In the genomic region with DNA sequence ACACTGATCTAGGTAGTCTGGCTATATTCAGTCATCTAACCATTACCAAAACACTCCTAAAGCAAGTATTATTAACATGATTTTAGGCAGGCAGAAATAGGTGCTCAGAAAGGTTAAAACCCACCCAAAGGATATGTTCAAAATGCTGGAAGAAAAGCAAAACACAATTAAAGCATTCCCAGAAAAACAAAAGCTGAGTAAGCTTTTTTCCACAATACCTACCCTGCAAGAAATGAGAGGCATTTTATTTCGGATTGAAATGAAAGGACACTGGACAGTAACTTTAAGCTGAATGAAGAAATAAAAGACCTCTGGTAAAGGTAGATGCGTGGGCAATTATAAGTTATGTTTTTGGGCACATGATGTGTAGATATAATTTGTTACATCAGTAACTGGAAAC, we compare ENCODE assay signal across 41 cellular contexts. TPM values are rescaled to one million over a fixed set of nuclear protein-coding genes. Genes with fewer than 3 reads are reported as not detected.
"Had no signal": no experiment of that assay in that cellular context is flagged by ENCODE, and none has a peak within 500 bp of the region (broad histone marks: within the 10 kb centered on the region; RNA-seq: fewer than 3 reads in every experiment).

No MANE protein-coding gene starts in this region.

- H3K27me3 Mint-ChIP-seq: activated B cell treated with CpG ODN at 0.5 μM for 24 hours; activated CD4-positive, alpha-beta memory T cell treated with anti-CD3 and anti-CD28 coated beads for 36 hours; activated naive CD8-positive, alpha-beta T cell treated with anti-CD3 and anti-CD28 coated beads for 36 hours; central memory CD8-positive, alpha-beta T cell had no signal

- H3K36me3 Mint-ChIP-seq: activated CD4-positive, alpha-beta memory T cell treated with anti-CD3 and anti-CD28 coated beads for 36 hours; activated naive CD4-positive, alpha-beta T cell treated with anti-CD3 and anti-CD28 coated beads, Interleukin-2, amount 50 U/mL, for 72 hours; activated naive CD8-positive, alpha-beta T cell treated with anti-CD3 and anti-CD28 coated beads for 36 hours had no signal

- H3K27me3 ChIP-seq: adrenal gland, body of pancreas, brain microvascular endothelial cell, cardiac muscle cell had no signal

- H3K9me3 ChIP-seq: body of pancreas had no signal

- H3K4me3 ChIP-seq: adrenal gland, body of pancreas, cardiac muscle cell had no signal

- H3K27ac Mint-ChIP-seq: activated B cell treated with CpG ODN at 0.5 μM for 24 hours; activated CD4-positive, alpha-beta memory T cell treated with anti-CD3 and anti-CD28 coated beads for 36 hours; activated CD4-positive, alpha-beta T cell treated with anti-CD3 and anti-CD28 coated beads, Interleukin-2, amount 10 ng/mL, durations not matched to agents 24 days and 14 days; activated CD8-positive, alpha-beta T cell treated with anti-CD3 and anti-CD28 coated beads for 36 hours; activated naive CD4-positive, alpha-beta T cell treated with anti-CD3 and anti-CD28 coated beads for 36 hours; activated naive CD4-positive, alpha-beta T cell treated with anti-CD3 and anti-CD28 coated beads, Interleukin-2, amount 50 U/mL, for 72 hours; activated naive CD8-positive, alpha-beta T cell treated with anti-CD3 and anti-CD28 coated beads for 36 hours; activated T-cell treated with anti-CD3 and anti-CD28 coated beads, Interleukin-2, amount 50 U/mL, for 72 hours; activated T-helper 1 cell treated with anti-CD3 and anti-CD28 coated beads, Interleukin-12 subunit alpha, Interleukin-12 subunit beta, Interleukin-2, Interleukin-4 antibody, amounts not matched to agents 30 ng/mL and 10 ng/mL and 1 ng/mL, durations not matched to agents 14 hours and 24 hours and 36 hours; activated T-helper 17 cell treated with anti-CD3 and anti-CD28 coated beads, Interleukin-2, amount 50 U/mL, for 72 hours; T-helper 1 cell treated with Interleukin-12 subunit alpha and Interleukin-12 subunit beta and Interleukin-4 antibody, amounts not matched to agents 30 μg/mL and 1 μg/mL, for 36 hours; T-helper 2 cell treated with Interferon-gamma antibody and Interleukin-4, amounts not matched to agents 5 μg/mL and 100 μg/mL, for 36 hours had no signal

- H3K4me3 Mint-ChIP-seq: activated B cell treated with CpG ODN at 0.5 μM for 24 hours; activated CD4-positive, alpha-beta memory T cell treated with anti-CD3 and anti-CD28 coated beads for 36 hours; activated CD4-positive, alpha-beta T cell treated with anti-CD3 and anti-CD28 coated beads, Interleukin-2, amount 10 ng/mL, durations not matched to agents 24 days and 14 days; activated CD8-positive, alpha-beta T cell treated with anti-CD3 and anti-CD28 coated beads for 36 hours; activated naive CD4-positive, alpha-beta T cell treated with anti-CD3 and anti-CD28 coated beads for 36 hours; activated naive CD8-positive, alpha-beta T cell treated with anti-CD3 and anti-CD28 coated beads for 36 hours; activated T-cell treated with anti-CD3 and anti-CD28 coated beads, Interleukin-2, amount 50 U/mL, for 4 hours; activated T-cell treated with anti-CD3 and anti-CD28 coated beads, Interleukin-2, amount 50 U/mL, for 72 hours; activated T-helper 1 cell treated with anti-CD3 and anti-CD28 coated beads, Interleukin-12 subunit alpha, Interleukin-12 subunit beta, Interleukin-2, Interleukin-4 antibody, amounts not matched to agents 30 ng/mL and 10 ng/mL and 1 ng/mL, durations not matched to agents 14 hours and 24 hours and 36 hours; activated T-helper 17 cell treated with anti-CD3 and anti-CD28 coated beads, Interleukin-2, amount 50 U/mL, for 72 hours; central memory CD8-positive, alpha-beta T cell; T-helper 1 cell treated with Interleukin-12 subunit alpha and Interleukin-12 subunit beta and Interleukin-4 antibody, amounts not matched to agents 30 μg/mL and 1 μg/mL, for 36 hours; T-helper 2 cell treated with Interferon-gamma antibody and Interleukin-4, amounts not matched to agents 5 μg/mL and 100 μg/mL, for 36 hours had no signal

- H3K36me3 ChIP-seq: adrenal gland, brain microvascular endothelial cell, cardiac muscle cell had no signal

- DNase-seq: activated B cell treated with CpG ODN at 0.5 μM for 24 hours; activated CD4-positive, alpha-beta memory T cell treated with anti-CD3 and anti-CD28 coated beads for 36 hours; activated CD4-positive, alpha-beta T cell treated with anti-CD3 and anti-CD28 coated beads for 4 hours; activated CD4-positive, alpha-beta T cell treated with anti-CD3 and anti-CD28 coated beads, Interleukin-2, amount 50 U/mL, for 1 hour; activated CD4-positive, alpha-beta T cell treated with anti-CD3 and anti-CD28 coated beads, Interleukin-2, amount 50 U/mL, for 4 hours; activated CD4-positive, CD25-positive, alpha-beta regulatory T cell treated with anti-CD3 and anti-CD28 coated beads, Interleukin-2, amount 50 U/mL, for 72 hours; activated CD8-positive, alpha-beta memory T cell treated with anti-CD3 and anti-CD28 coated beads, Interleukin-2, amount 50 U/mL, for 4 hours; activated CD8-positive, alpha-beta T cell treated with anti-CD3 and anti-CD28 coated beads for 36 hours; activated effector memory CD4-positive, alpha-beta T cell treated with anti-CD3 and anti-CD28 coated beads, Interleukin-2, amount 50 U/mL, for 16 hours; activated gamma-delta T cell treated with Interleukin-2 at 50 U/mL for 16 hours; activated naive CD4-positive, alpha-beta T cell; activated naive CD4-positive, alpha-beta T cell treated with anti-CD3 and anti-CD28 coated beads for 36 hours; activated naive CD4-positive, alpha-beta T cell treated with anti-CD3 and anti-CD28 coated beads, Interleukin-2, amount 50 U/mL, for 16 hours; activated naive CD8-positive, alpha-beta T cell treated with anti-CD3 and anti-CD28 coated beads for 36 hours; activated T-cell treated with anti-CD3 and anti-CD28 coated beads for 4 hours; activated T-cell treated with anti-CD3 and anti-CD28 coated beads, Interleukin-2, amount 50 U/mL, for 1 hour; activated T-cell treated with anti-CD3 and anti-CD28 coated beads, Interleukin-2, amount 50 U/mL, for 4 hours; activated T-cell treated with anti-CD3 and anti-CD28 coated beads, Interleukin-2, amount 50 U/mL, for 72 hours; amniotic stem cell; aorta; body of pancreas; brain microvascular endothelial cell; caudate nucleus; cerebellar nuclear complex; T-helper 2 cell; T-helper 9 cell had no signal

- ATAC-seq: activated CD8-positive, alpha-beta T cell treated with anti-CD3 and anti-CD28 coated beads for 36 hours; activated naive CD4-positive, alpha-beta T cell treated with anti-CD3 and anti-CD28 coated beads, Interleukin-2, amount 50 U/mL, for 72 hours; activated T-cell treated with anti-CD3 and anti-CD28 coated beads, Interleukin-2, amount 50 U/mL, for 4 hours; activated T-cell treated with anti-CD3 and anti-CD28 coated beads, Interleukin-2, amount 50 U/mL, for 72 hours; activated T-helper 17 cell treated with anti-CD3 and anti-CD28 coated beads, Interleukin-2, amount 50 U/mL, for 72 hours; body of pancreas had no signal

- H3K4me1 Mint-ChIP-seq: activated B cell treated with CpG ODN at 0.5 μM for 24 hours; activated CD4-positive, alpha-beta T cell treated with anti-CD3 and anti-CD28 coated beads, Interleukin-2, amount 10 ng/mL, durations not matched to agents 24 days and 14 days; activated naive CD8-positive, alpha-beta T cell treated with anti-CD3 and anti-CD28 coated beads for 36 hours; central memory CD8-positive, alpha-beta T cell had no signal

- H3K9me3 Mint-ChIP-seq: activated CD4-positive, alpha-beta memory T cell treated with anti-CD3 and anti-CD28 coated beads for 36 hours; activated CD4-positive, alpha-beta T cell treated with anti-CD3 and anti-CD28 coated beads, Interleukin-2, amount 10 ng/mL, durations not matched to agents 24 days and 14 days; activated CD8-positive, alpha-beta T cell treated with anti-CD3 and anti-CD28 coated beads for 36 hours; activated naive CD4-positive, alpha-beta T cell treated with anti-CD3 and anti-CD28 coated beads, Interleukin-2, amount 50 U/mL, for 72 hours; activated T-helper 1 cell treated with anti-CD3 and anti-CD28 coated beads, Interleukin-12 subunit alpha, Interleukin-12 subunit beta, Interleukin-2, Interleukin-4 antibody, amounts not matched to agents 30 ng/mL and 10 ng/mL and 1 ng/mL, durations not matched to agents 14 hours and 24 hours and 36 hours; central memory CD8-positive, alpha-beta T cell; T-helper 1 cell treated with Interleukin-12 subunit alpha and Interleukin-12 subunit beta and Interleukin-4 antibody, amounts not matched to agents 30 μg/mL and 1 μg/mL, for 36 hours; T-helper 2 cell treated with Interferon-gamma antibody and Interleukin-4, amounts not matched to agents 5 μg/mL and 100 μg/mL, for 36 hours had no signal

- H3K4me1 ChIP-seq: adrenal gland, body of pancreas had no signal

- H3K27ac ChIP-seq: adrenal gland, body of pancreas, brain microvascular endothelial cell, cardiac muscle cell, VCaP had no signal

- FAIRE-seq: astrocyte, bronchial epithelial cell, TTC549 had no signal

RNA-seq across cellular contexts. Expression of a gene that starts 8.2 kb away (rescaled TPM):
- total RNA-seq: activated B cell treated with CpG ODN at 0.5 μM for 24 hours; activated CD4-positive, alpha-beta memory T cell treated with anti-CD3 and anti-CD28 coated beads for 36 hours; activated CD4-positive, alpha-beta T cell treated with anti-CD3 and anti-CD28 coated beads, Interleukin-2, amount 10 ng/mL, durations not matched to agents 24 days and 14 days; activated CD8-positive, alpha-beta memory T cell treated with anti-CD3 and anti-CD28 coated beads for 36 hours; activated CD8-positive, alpha-beta T cell treated with anti-CD3 and anti-CD28 coated beads for 36 hours; activated naive CD4-positive, alpha-beta T cell treated with anti-CD3 and anti-CD28 coated beads for 36 hours; activated naive CD4-positive, alpha-beta T cell treated with anti-CD3 and anti-CD28 coated beads, Interleukin-2, amount 50 U/mL, for 72 hours; activated naive CD8-positive, alpha-beta T cell treated with anti-CD3 and anti-CD28 coated beads for 36 hours; activated T-cell treated with anti-CD3 and anti-CD28 coated beads, Interleukin-2, amount 50 U/mL, for 4 hours; activated T-cell treated with anti-CD3 and anti-CD28 coated beads, Interleukin-2, amount 50 U/mL, for 72 hours; activated T-helper 1 cell treated with anti-CD3 and anti-CD28 coated beads, Interleukin-12 subunit alpha, Interleukin-12 subunit beta, Interleukin-2, Interleukin-4 antibody, amounts not matched to agents 30 ng/mL and 10 ng/mL and 1 ng/mL, durations not matched to agents 14 hours and 24 hours and 36 hours; adrenal gland; aorta; astrocyte; bronchial epithelial cell; cardiac muscle cell; chondrocyte had no signal
- polyA plus RNA-seq: aorta had no signal

RNA-seq across cellular contexts. Expression of a gene that starts 21.8 kb away (rescaled TPM):
- total RNA-seq: activated B cell treated with CpG ODN at 0.5 μM for 24 hours; activated CD4-positive, alpha-beta memory T cell treated with anti-CD3 and anti-CD28 coated beads for 36 hours; activated CD4-positive, alpha-beta T cell treated with anti-CD3 and anti-CD28 coated beads, Interleukin-2, amount 10 ng/mL, durations not matched to agents 24 days and 14 days; activated CD8-positive, alpha-beta memory T cell treated with anti-CD3 and anti-CD28 coated beads for 36 hours; activated CD8-positive, alpha-beta T cell treated with anti-CD3 and anti-CD28 coated beads for 36 hours; activated naive CD4-positive, alpha-beta T cell treated with anti-CD3 and anti-CD28 coated beads for 36 hours; activated naive CD4-positive, alpha-beta T cell treated with anti-CD3 and anti-CD28 coated beads, Interleukin-2, amount 50 U/mL, for 72 hours; activated naive CD8-positive, alpha-beta T cell treated with anti-CD3 and anti-CD28 coated beads for 36 hours; activated T-cell treated with anti-CD3 and anti-CD28 coated beads, Interleukin-2, amount 50 U/mL, for 4 hours; activated T-cell treated with anti-CD3 and anti-CD28 coated beads, Interleukin-2, amount 50 U/mL, for 72 hours; activated T-helper 1 cell treated with anti-CD3 and anti-CD28 coated beads, Interleukin-12 subunit alpha, Interleukin-12 subunit beta, Interleukin-2, Interleukin-4 antibody, amounts not matched to agents 30 ng/mL and 10 ng/mL and 1 ng/mL, durations not matched to agents 14 hours and 24 hours and 36 hours; activated T-helper 17 cell treated with anti-CD3 and anti-CD28 coated beads, Interleukin-2, amount 50 U/mL, for 72 hours; adrenal gland; aorta; astrocyte; bronchial epithelial cell; cardiac muscle cell; chondrocyte had no signal
- polyA plus RNA-seq: aorta had no signal

RNA-seq across cellular contexts. Expression of a gene that starts 51.6 kb away (rescaled TPM):
- total RNA-seq: activated B cell treated with CpG ODN at 0.5 μM for 24 hours; activated CD4-positive, alpha-beta memory T cell treated with anti-CD3 and anti-CD28 coated beads for 36 hours; activated CD4-positive, alpha-beta T cell treated with anti-CD3 and anti-CD28 coated beads, Interleukin-2, amount 10 ng/mL, durations not matched to agents 24 days and 14 days; activated CD8-positive, alpha-beta memory T cell treated with anti-CD3 and anti-CD28 coated beads for 36 hours; activated CD8-positive, alpha-beta T cell treated with anti-CD3 and anti-CD28 coated beads for 36 hours; activated naive CD4-positive, alpha-beta T cell treated with anti-CD3 and anti-CD28 coated beads for 36 hours; activated naive CD4-positive, alpha-beta T cell treated with anti-CD3 and anti-CD28 coated beads, Interleukin-2, amount 50 U/mL, for 72 hours; activated naive CD8-positive, alpha-beta T cell treated with anti-CD3 and anti-CD28 coated beads for 36 hours; activated T-cell treated with anti-CD3 and anti-CD28 coated beads, Interleukin-2, amount 50 U/mL, for 4 hours; activated T-cell treated with anti-CD3 and anti-CD28 coated beads, Interleukin-2, amount 50 U/mL, for 72 hours; activated T-helper 1 cell treated with anti-CD3 and anti-CD28 coated beads, Interleukin-12 subunit alpha, Interleukin-12 subunit beta, Interleukin-2, Interleukin-4 antibody, amounts not matched to agents 30 ng/mL and 10 ng/mL and 1 ng/mL, durations not matched to agents 14 hours and 24 hours and 36 hours; adrenal gland; aorta; astrocyte; body of pancreas; bronchial epithelial cell; cardiac muscle cell; chondrocyte had no signal
- polyA plus RNA-seq: adrenal gland, aorta, cardiac muscle cell had no signal
